Comparison of ENCODE assay signal across 10 cellular contexts in the genomic region with DNA sequence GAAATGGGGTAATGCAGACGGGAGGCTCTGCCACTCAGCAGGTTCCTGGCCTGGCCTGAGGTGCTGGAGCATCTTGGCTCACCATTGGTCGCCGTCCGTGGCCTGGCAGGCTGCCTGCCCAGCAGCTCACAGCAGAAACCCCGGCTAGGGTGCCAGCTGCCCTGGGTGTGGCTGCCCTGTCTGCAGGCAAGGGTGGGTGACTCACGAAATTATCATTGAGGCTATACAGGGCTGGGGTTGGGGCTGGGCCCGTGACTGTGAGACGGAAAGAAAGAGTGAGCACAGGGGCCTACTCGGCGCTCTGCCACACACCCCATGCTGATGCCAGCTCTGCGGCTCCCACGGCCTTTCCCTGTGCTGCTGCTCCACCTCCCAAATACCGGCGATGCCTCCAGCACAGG. TPM values are rescaled to one million over a fixed set of nuclear protein-coding genes. Genes with fewer than 3 reads are reported as not detected.
DNase-seq lines count a peak whose midpoint lies in the region; ATAC-seq, FAIRE-seq and TF ChIP-seq lines count a peak whose summit lies in the region.
"Had no signal": no experiment of that assay in that cellular context is flagged by ENCODE, and none has a peak within 500 bp of the region (broad histone marks: within the 10 kb centered on the region; RNA-seq: fewer than 3 reads in every experiment).

No MANE protein-coding gene starts in this region.

- DNase-seq in AG08395 (ENCODE audit: low spot score) (peak; percentile 79), HUDEP-2 (lab: John Stamatoyannopoulos, UW; ENCODE audit: unreplicated experiment in 76 of 76) (peak in 75 of 76 experiments; percentile 47 to 97 (median 91)), astrocyte of the spinal cord (ENCODE audit: low read depth, low spot score) (peak; percentile 85), left colon (peak; percentile 80 to 83), frontal cortex (ENCODE audit: low spot score in 2 of 2) (no peak)
- no peak for DNase-seq in activated naive CD4-positive, alpha-beta T cell (lab: John Stamatoyannopoulos, UW)
- DNase-seq: stimulated activated CD4-positive, alpha-beta T cell treated with anti-CD3 and anti-CD28 coated beads, Interleukin-4, amount 100 ng/mL, for 24 hours had no signal

- intact Hi-C loops in left colon (cut with DNase I, micrococcal nuclease) = no loop called here

- TF ChIP-seq CTCF in astrocyte of the spinal cord (IDR thresholded peaks at IDR 0.05; ENCODE audit: low read depth, low read length) = no peak

- FAIRE-seq in frontal cortex (lab: Jason Lieb, UNC) = no peak
- FAIRE-seq: islet of Langerhans had no signal

- in situ Hi-C loops in astrocyte of the spinal cord (cut with HindIII; ENCODE audit: low sequenced_read_pairs) = no loop called here

- no peak overlapping the region for H3K4me3 ChIP-seq in astrocyte of the spinal cord (ENCODE audit: low read depth, low read length)

- ATAC-seq in left colon = peak; percentile 95
- no peak for ATAC-seq in HG03045 (IDR thresholded peaks at IDR 0.05; ENCODE audit: unreplicated experiment)
- no peak for ATAC-seq in GM19455 (IDR thresholded peaks at IDR 0.05; ENCODE audit: unreplicated experiment)

RNA-seq across cellular contexts. Expression of a gene that starts 8.0 kb away (rescaled TPM):
- under 1 TPM; 0.18 to 0.42 TPM for total RNA-seq in left colon
- total RNA-seq in frontal cortex = under 0.01 TPM

Comparison
In these comparisons a context has a peak if more than half of its experiments do, and no peak if none do; other contexts are left out.
1. DNase-seq: peak in AG08395 (single experiment), HUDEP-2 (75 of 76), astrocyte of the spinal cord (single experiment) and left colon (2 of 2); none in activated naive CD4-positive, alpha-beta T cell (0 of 4) and frontal cortex (0 of 2).